Comparison of ENCODE assay signal across 1 cellular context in the genomic region with DNA sequence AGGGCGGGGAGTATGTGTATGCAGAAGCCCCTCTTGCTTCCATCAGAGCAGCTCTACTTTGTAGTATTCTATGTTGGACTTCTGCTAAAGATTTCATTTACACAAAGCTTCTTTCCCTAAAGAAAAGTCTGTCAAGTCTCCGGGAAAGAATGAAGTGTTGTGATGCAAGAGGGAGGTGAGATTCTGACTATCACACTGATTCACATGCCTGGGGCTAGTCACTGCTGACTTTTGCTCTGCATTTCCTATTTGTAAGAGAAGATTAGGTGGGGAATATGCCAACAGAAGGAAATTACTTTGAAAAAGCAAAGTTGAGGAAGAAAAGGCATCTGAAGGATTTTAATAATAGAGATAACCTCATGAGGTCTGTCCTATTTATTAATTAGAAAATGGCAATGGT.
TF ChIP-seq lines count a peak whose summit lies in the region.

No MANE protein-coding gene starts in this region.

TF ChIP-seq in GM23338, 12 proteins besides CTCF, POLR2A, EP300 and RAD21 (continued from another document):
- TF ChIP-seq, protein P1, sequence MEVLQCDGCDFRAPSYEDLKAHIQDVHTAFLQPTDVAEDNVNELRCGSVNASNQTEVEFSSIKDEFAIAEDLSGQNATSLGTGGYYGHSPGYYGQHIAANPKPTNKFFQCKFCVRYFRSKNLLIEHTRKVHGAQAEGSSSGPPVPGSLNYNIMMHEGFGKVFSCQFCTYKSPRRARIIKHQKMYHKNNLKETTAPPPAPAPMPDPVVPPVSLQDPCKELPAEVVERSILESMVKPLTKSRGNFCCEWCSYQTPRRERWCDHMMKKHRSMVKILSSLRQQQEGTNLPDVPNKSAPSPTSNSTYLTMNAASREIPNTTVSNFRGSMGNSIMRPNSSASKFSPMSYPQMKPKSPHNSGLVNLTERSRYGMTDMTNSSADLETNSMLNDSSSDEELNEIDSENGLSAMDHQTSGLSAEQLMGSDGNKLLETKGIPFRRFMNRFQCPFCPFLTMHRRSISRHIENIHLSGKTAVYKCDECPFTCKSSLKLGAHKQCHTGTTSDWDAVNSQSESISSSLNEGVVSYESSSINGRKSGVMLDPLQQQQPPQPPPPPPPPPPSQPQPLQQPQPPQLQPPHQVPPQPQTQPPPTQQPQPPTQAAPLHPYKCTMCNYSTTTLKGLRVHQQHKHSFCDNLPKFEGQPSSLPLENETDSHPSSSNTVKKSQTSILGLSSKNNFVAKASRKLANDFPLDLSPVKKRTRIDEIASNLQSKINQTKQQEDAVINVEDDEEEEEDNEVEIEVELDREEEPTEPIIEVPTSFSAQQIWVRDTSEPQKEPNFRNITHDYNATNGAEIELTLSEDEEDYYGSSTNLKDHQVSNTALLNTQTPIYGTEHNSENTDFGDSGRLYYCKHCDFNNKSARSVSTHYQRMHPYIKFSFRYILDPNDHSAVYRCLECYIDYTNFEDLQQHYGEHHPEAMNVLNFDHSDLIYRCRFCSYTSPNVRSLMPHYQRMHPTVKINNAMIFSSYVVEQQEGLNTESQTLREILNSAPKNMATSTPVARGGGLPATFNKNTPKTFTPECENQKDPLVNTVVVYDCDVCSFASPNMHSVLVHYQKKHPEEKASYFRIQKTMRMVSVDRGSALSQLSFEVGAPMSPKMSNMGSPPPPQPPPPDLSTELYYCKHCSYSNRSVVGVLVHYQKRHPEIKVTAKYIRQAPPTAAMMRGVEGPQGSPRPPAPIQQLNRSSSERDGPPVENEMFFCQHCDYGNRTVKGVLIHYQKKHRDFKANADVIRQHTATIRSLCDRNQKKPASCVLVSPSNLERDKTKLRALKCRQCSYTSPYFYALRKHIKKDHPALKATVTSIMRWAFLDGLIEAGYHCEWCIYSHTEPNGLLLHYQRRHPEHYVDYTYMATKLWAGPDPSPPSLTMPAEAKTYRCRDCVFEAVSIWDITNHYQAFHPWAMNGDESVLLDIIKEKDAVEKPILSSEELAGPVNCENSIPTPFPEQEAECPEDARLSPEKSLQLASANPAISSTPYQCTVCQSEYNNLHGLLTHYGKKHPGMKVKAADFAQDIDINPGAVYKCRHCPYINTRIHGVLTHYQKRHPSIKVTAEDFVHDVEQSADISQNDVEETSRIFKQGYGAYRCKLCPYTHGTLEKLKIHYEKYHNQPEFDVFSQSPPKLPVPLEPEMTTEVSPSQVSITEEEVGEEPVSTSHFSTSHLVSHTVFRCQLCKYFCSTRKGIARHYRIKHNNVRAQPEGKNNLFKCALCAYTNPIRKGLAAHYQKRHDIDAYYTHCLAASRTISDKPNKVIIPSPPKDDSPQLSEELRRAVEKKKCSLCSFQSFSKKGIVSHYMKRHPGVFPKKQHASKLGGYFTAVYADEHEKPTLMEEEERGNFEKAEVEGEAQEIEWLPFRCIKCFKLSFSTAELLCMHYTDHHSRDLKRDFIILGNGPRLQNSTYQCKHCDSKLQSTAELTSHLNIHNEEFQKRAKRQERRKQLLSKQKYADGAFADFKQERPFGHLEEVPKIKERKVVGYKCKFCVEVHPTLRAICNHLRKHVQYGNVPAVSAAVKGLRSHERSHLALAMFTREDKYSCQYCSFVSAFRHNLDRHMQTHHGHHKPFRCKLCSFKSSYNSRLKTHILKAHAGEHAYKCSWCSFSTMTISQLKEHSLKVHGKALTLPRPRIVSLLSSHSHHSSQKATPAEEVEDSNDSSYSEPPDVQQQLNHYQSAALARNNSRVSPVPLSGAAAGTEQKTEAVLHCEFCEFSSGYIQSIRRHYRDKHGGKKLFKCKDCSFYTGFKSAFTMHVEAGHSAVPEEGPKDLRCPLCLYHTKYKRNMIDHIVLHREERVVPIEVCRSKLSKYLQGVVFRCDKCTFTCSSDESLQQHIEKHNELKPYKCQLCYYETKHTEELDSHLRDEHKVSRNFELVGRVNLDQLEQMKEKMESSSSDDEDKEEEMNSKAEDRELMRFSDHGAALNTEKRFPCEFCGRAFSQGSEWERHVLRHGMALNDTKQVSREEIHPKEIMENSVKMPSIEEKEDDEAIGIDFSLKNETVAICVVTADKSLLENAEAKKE (CRISPR knock-in tag; IDR thresholded peaks at IDR 0.05): no peak
